ENCODE assay signal across 1 cellular context in the genomic region with DNA sequence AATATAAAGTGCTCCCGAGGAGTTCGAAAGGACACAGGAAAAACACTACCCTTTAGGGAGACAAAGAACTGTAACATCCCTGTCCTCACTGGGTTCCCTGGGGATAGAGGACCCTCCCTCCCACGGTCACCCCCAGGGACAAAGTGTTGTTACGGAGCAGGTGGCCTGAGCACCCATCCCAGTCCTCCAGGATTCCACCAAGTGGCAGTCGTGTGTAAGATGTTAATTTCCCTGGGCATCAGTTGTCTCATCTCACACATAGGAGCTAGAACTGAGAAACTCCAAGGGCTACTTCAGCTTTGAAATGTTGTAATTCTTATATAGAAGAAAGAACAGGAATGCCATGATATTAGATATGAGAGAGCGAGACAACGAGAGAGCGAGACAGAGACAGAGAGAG.
TF ChIP-seq lines count a peak whose summit lies in the region.

No MANE protein-coding gene starts in this region.

TF ChIP-seq in H1, 55 proteins besides CTCF, POLR2A, EP300 and RAD21 (continued from another document):
- TF ChIP-seq, protein P1, sequence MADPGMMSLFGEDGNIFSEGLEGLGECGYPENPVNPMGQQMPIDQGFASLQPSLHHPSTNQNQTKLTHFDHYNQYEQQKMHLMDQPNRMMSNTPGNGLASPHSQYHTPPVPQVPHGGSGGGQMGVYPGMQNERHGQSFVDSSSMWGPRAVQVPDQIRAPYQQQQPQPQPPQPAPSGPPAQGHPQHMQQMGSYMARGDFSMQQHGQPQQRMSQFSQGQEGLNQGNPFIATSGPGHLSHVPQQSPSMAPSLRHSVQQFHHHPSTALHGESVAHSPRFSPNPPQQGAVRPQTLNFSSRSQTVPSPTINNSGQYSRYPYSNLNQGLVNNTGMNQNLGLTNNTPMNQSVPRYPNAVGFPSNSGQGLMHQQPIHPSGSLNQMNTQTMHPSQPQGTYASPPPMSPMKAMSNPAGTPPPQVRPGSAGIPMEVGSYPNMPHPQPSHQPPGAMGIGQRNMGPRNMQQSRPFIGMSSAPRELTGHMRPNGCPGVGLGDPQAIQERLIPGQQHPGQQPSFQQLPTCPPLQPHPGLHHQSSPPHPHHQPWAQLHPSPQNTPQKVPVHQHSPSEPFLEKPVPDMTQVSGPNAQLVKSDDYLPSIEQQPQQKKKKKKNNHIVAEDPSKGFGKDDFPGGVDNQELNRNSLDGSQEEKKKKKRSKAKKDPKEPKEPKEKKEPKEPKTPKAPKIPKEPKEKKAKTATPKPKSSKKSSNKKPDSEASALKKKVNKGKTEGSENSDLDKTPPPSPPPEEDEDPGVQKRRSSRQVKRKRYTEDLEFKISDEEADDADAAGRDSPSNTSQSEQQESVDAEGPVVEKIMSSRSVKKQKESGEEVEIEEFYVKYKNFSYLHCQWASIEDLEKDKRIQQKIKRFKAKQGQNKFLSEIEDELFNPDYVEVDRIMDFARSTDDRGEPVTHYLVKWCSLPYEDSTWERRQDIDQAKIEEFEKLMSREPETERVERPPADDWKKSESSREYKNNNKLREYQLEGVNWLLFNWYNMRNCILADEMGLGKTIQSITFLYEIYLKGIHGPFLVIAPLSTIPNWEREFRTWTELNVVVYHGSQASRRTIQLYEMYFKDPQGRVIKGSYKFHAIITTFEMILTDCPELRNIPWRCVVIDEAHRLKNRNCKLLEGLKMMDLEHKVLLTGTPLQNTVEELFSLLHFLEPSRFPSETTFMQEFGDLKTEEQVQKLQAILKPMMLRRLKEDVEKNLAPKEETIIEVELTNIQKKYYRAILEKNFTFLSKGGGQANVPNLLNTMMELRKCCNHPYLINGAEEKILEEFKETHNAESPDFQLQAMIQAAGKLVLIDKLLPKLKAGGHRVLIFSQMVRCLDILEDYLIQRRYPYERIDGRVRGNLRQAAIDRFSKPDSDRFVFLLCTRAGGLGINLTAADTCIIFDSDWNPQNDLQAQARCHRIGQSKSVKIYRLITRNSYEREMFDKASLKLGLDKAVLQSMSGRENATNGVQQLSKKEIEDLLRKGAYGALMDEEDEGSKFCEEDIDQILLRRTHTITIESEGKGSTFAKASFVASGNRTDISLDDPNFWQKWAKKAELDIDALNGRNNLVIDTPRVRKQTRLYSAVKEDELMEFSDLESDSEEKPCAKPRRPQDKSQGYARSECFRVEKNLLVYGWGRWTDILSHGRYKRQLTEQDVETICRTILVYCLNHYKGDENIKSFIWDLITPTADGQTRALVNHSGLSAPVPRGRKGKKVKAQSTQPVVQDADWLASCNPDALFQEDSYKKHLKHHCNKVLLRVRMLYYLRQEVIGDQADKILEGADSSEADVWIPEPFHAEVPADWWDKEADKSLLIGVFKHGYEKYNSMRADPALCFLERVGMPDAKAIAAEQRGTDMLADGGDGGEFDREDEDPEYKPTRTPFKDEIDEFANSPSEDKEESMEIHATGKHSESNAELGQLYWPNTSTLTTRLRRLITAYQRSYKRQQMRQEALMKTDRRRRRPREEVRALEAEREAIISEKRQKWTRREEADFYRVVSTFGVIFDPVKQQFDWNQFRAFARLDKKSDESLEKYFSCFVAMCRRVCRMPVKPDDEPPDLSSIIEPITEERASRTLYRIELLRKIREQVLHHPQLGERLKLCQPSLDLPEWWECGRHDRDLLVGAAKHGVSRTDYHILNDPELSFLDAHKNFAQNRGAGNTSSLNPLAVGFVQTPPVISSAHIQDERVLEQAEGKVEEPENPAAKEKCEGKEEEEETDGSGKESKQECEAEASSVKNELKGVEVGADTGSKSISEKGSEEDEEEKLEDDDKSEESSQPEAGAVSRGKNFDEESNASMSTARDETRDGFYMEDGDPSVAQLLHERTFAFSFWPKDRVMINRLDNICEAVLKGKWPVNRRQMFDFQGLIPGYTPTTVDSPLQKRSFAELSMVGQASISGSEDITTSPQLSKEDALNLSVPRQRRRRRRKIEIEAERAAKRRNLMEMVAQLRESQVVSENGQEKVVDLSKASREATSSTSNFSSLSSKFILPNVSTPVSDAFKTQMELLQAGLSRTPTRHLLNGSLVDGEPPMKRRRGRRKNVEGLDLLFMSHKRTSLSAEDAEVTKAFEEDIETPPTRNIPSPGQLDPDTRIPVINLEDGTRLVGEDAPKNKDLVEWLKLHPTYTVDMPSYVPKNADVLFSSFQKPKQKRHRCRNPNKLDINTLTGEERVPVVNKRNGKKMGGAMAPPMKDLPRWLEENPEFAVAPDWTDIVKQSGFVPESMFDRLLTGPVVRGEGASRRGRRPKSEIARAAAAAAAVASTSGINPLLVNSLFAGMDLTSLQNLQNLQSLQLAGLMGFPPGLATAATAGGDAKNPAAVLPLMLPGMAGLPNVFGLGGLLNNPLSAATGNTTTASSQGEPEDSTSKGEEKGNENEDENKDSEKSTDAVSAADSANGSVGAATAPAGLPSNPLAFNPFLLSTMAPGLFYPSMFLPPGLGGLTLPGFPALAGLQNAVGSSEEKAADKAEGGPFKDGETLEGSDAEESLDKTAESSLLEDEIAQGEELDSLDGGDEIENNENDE (IDR thresholded peaks at IDR 0.05; ENCODE audit: insufficient replicate concordance, low read length) = no peak
- TF ChIP-seq HDAC2 (IDR thresholded peaks at IDR 0.05; ENCODE audit: borderline replicate concordance in 1 of 2, low read depth in 2 of 2, low read length in 2 of 2) (no peak), ZNF274 (IDR thresholded peaks at IDR 0.05; ENCODE audit: borderline replicate concordance, extremely low read depth, low read length) (no peak), HDAC6 (IDR thresholded peaks at IDR 0.05; ENCODE audit: low read depth, low read length) (no peak), SIX5 (IDR thresholded peaks at IDR 0.05; ENCODE audit: low read depth, low read length) (no peak), JUND (IDR thresholded peaks at IDR 0.05; ENCODE audit: low read length) (no peak), TBP (IDR thresholded peaks at IDR 0.05; ENCODE audit: low read depth, low read length) (no peak)
